In the genomic region with DNA sequence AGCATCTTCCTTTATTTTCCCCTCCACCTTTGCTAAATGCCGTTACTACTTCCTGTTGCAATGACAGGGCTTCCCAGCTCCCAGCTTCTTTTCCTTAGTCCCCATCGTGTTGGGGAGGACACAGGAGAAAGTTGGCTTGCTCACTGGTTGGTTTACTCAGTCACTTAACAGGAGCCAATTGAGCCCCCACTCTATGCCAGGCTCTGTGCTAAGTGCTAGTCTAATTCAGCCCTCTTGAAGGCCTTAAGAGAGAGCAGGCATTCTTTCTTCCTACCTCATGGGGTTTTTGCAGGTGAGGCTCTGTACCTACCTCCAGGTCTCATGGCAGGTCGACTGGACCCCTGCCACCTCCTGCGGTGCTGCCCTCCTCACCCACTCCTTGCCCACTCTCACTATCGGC, we compare ENCODE assay signal across 18 cellular contexts. TPM values are rescaled to one million over a fixed set of nuclear protein-coding genes. Genes with fewer than 3 reads are reported as not detected.
DNase-seq lines count a peak whose midpoint lies in the region; ATAC-seq, FAIRE-seq and TF ChIP-seq lines count a peak whose summit lies in the region.
"Had no signal": no experiment of that assay in that cellular context is flagged by ENCODE, and none has a peak within 500 bp of the region (broad histone marks: within the 10 kb centered on the region; RNA-seq: fewer than 3 reads in every experiment).

No MANE protein-coding gene starts in this region.

- peaks cover 71% of the 10 kb centered on the region for H3K79me2 ChIP-seq in KMS-11 (ENCODE audit: insufficient read depth, low read depth)

- H3K36me3 ChIP-seq in KMS-11 (ENCODE audit: insufficient read depth) (no peaks in the 10 kb centered on the region), lower lobe of right lung (no peaks in the 10 kb centered on the region), upper lobe of left lung (no peaks in the 10 kb centered on the region)

- no peak overlapping the region for H3K4me3 ChIP-seq in KMS-11 (IDR thresholded peaks at IDR 0.05; ENCODE audit: insufficient read depth, low read depth, low read length)
- H3K4me3 ChIP-seq in lower lobe of right lung: no peak overlapping the region
- H3K4me3 ChIP-seq in upper lobe of left lung: no peak overlapping the region
- H3K4me3 ChIP-seq: SK-N-MC had no signal

- no peak for FAIRE-seq in urothelium cell line (lab: Jason Lieb, UNC)

- peaks cover 84% of the 10 kb centered on the region for H3K4me1 ChIP-seq in KMS-11 (ENCODE audit: low read depth, poor library complexity, severe bottlenecking)
- peaks cover 48% of the 10 kb centered on the region for H3K4me1 ChIP-seq in lower lobe of right lung
- peaks cover 26 to 56% (median 46%) of the 10 kb centered on the region in 4 donors for H3K4me1 ChIP-seq in upper lobe of left lung

- no peaks in the 10 kb centered on the region for H4K20me1 ChIP-seq in KMS-11 (ENCODE audit: insufficient read depth)

- H3K9me3 ChIP-seq in lower lobe of right lung (no peaks in the 10 kb centered on the region), upper lobe of left lung (no peaks in the 10 kb centered on the region)

- H3K27ac ChIP-seq in KMS-11 (no peak overlapping the region), RWPE1 (peak overlapping the region; percentile 98), lower lobe of right lung (no peak overlapping the region), upper lobe of left lung (no peak overlapping the region), substantia nigra (ENCODE audit: low read depth, low read length, poor library complexity, severe bottlenecking) (no peak overlapping the region)
- H3K27ac ChIP-seq: SK-N-MC had no signal

- no peaks in the 10 kb centered on the region for H3K27me3 ChIP-seq in KMS-11 (ENCODE audit: insufficient read depth, low read depth)
- H3K27me3 ChIP-seq in lower lobe of right lung (ENCODE audit: low read depth): no peaks in the 10 kb centered on the region
- no peaks in the 10 kb centered on the region for H3K27me3 ChIP-seq in upper lobe of left lung

- TF ChIP-seq POLR2A in upper lobe of left lung (IDR thresholded peaks at IDR 0.05): no peak

- POLR2A ChIA-PET in RWPE1 (lab: Yijun Ruan, JAX; ENCODE audit: low non-redundant PET): no interaction called here

- peak in 1 of 4 donors; percentile 38 for TF ChIP-seq EP300 in upper lobe of left lung (IDR thresholded peaks at IDR 0.05)

- TF ChIP-seq CTCF in KMS-11 (conservative IDR thresholded peaks at IDR 0.05; ENCODE audit: low read depth, low read length): no peak
- no peak for TF ChIP-seq CTCF in RWPE1 (conservative IDR thresholded peaks at IDR 0.05; ENCODE audit: low read depth)
- TF ChIP-seq CTCF in lower lobe of right lung (IDR thresholded peaks at IDR 0.05): no peak
- no peak for TF ChIP-seq CTCF in upper lobe of left lung (IDR thresholded peaks at IDR 0.05)

- no peak overlapping the region for H2AFZ ChIP-seq in KMS-11 (ENCODE audit: low read depth)

- ATAC-seq in lower lobe of right lung (peak; percentile 83 to 85), upper lobe of left lung (ENCODE audit: low FRiP score in 2 of 2) (peak in 1 of 2 donors; percentile 64)
- ATAC-seq: Panc1 had no signal

- CTCF ChIA-PET in RWPE1 (lab: Yijun Ruan, JAX): no interaction called here

- WGBS in upper lobe of left lung, 2 donors: 46 to 48% methylated on average over 5 of the region's 5 CpGs

- no peak for DNase-seq in RWPE1 (ENCODE audit: low spot score)
- DNase-seq in lower lobe of right lung: no peak
- peak; percentile 8 to 68 for DNase-seq in upper lobe of left lung
- DNase-seq in substantia nigra (lab: John Stamatoyannopoulos, UW): no peak
- DNase-seq in urothelium cell line (ENCODE audit: low spot score): no peak
- no peak for DNase-seq in stimulated activated CD4-positive, alpha-beta T cell treated with anti-CD3 and anti-CD28 coated beads, Interleukin-4, amount 100 ng/mL, for 4 hours
- DNase-seq: COR-L47, DMS153, H9, NCI-H1092, NCI-H146, NCI-H2081, NCI-H345, NCI-H69, Right ventricle myocardium superior had no signal

- H3K4me2 ChIP-seq in KMS-11: peak overlapping the region; percentile 79

- H3K9ac ChIP-seq in KMS-11: peak overlapping the region; percentile 64; the same call in 1 of the 2 replicates

- intact Hi-C loops in lower lobe of right lung (cut with DNase I): no loop called here

RNA-seq across cellular contexts. Expression of gene TANC1, which starts 20.1 kb away (rescaled TPM):
- total RNA-seq in lower lobe of right lung (39.5 TPM), upper lobe of left lung (100 to 1,000 TPM in 1 of 6 donors, 10 to 100 TPM in 5; 41.6 to 101 (median 75.5) TPM)

Comparison
In these comparisons a context has a peak if more than half of its experiments do, and no peak if none do; other contexts are left out.
1. DNase-seq: peak in upper lobe of left lung (2 of 2); none in RWPE1 (single experiment), lower lobe of right lung (single experiment), substantia nigra (0 of 49), urothelium cell line (single experiment) and stimulated activated CD4-positive, alpha-beta T cell treated with anti-CD3 and anti-CD28 coated beads, Interleukin-4, amount 100 ng/mL, for 4 hours (0 of 2).